In genomic region chr7:133344275-133344674, GRCh38 we compare ENCODE assay signal across 12 cellular contexts.
DNase-seq lines count a peak whose midpoint lies in the region; ATAC-seq and TF ChIP-seq lines count a peak whose summit lies in the region.
"Had no signal": no experiment of that assay in that cellular context is flagged by ENCODE, and none has a peak within 500 bp of the region (broad histone marks: within the 10 kb centered on the region; RNA-seq: fewer than 3 reads in every experiment).

No MANE protein-coding gene starts in this region.

- H3K27me3 ChIP-seq in WERI-Rb-1 (ENCODE audit: insufficient read depth, low read depth, severe bottlenecking) = no peaks in the 10 kb centered on the region
- H3K27me3 ChIP-seq: ovary had no signal

- ATAC-seq in left lobe of liver = peak; percentile 29
- ATAC-seq: stimulated activated effector memory CD8-positive, alpha-beta T cell treated with anti-CD3 and anti-CD28 coated beads, Interleukin-12 subunit alpha, Interleukin-12 subunit beta, amount 100 ng/mL, for 72 hours had no signal

- peaks cover 8% of the 10 kb centered on the region for H3K9me3 ChIP-seq in WERI-Rb-1 (ENCODE audit: severe bottlenecking)
- H3K9me3 ChIP-seq: ovary had no signal

- H3K4me3 ChIP-seq in WERI-Rb-1 (ENCODE audit: low read depth, low read length) = no peak overlapping the region
- H3K4me3 ChIP-seq: ovary had no signal

- no peaks in the 10 kb centered on the region for H3K36me3 ChIP-seq in WERI-Rb-1
- H3K36me3 ChIP-seq: ovary had no signal

- peak; percentile 34 for DNase-seq in D341Med (ENCODE audit: low spot score)
- DNase-seq in HT1080 (ENCODE audit: low read depth) = peak; percentile 15
- no peak for DNase-seq in WERI-Rb-1
- DNase-seq in left lobe of liver (ENCODE audit: low spot score) = no peak
- no peak for DNase-seq in stimulated activated CD4-positive, alpha-beta T cell treated with anti-CD3 and anti-CD28 coated beads, Interleukin-2, amount 100 ng/mL, for 24 hours
- no peak for DNase-seq in NOMO-1 treated with dmso at 0.1 percent for 144 hours (lab: John Stamatoyannopoulos, UW; ENCODE audit: unreplicated experiment)
- no peak for DNase-seq in stimulated activated CD4-positive, alpha-beta T cell treated with anti-CD3 and anti-CD28 coated beads, Interleukin-4, amount 100 ng/mL, for 4 hours
- DNase-seq in activated CD8-positive, alpha-beta memory T cell treated with anti-CD3 and anti-CD28 coated beads, Interleukin-2, amount 50 U/mL, for 48 hours = no peak
- DNase-seq: NCI-H748 treated with DMSO at 0.1 percent for 48 hours, ovary had no signal

- H3K27ac ChIP-seq in WERI-Rb-1 = no peak overlapping the region
- H3K27ac ChIP-seq: epithelial cell of prostate, ovary had no signal

- 0 out of 2 replicates have a peak, but pooled peaks have one; percentile 31 for TF ChIP-seq CTCF in WERI-Rb-1 (IDR thresholded peaks at IDR 0.05; ENCODE audit: low read depth, low read length)

Comparison
In these comparisons a context has a peak if more than half of its experiments do, and no peak if none do; other contexts are left out.
1. DNase-seq: peak in D341Med (single experiment) and HT1080 (single experiment); none in WERI-Rb-1 (single experiment), left lobe of liver (single experiment), stimulated activated CD4-positive, alpha-beta T cell treated with anti-CD3 and anti-CD28 coated beads, Interleukin-2, amount 100 ng/mL, for 24 hours (0 of 2), NOMO-1 treated with dmso at 0.1 percent for 144 hours (single experiment), stimulated activated CD4-positive, alpha-beta T cell treated with anti-CD3 and anti-CD28 coated beads, Interleukin-4, amount 100 ng/mL, for 4 hours (0 of 2) and activated CD8-positive, alpha-beta memory T cell treated with anti-CD3 and anti-CD28 coated beads, Interleukin-2, amount 50 U/mL, for 48 hours (single experiment).